Comparison of ENCODE assay signal across 23 cellular contexts in the genomic region with DNA sequence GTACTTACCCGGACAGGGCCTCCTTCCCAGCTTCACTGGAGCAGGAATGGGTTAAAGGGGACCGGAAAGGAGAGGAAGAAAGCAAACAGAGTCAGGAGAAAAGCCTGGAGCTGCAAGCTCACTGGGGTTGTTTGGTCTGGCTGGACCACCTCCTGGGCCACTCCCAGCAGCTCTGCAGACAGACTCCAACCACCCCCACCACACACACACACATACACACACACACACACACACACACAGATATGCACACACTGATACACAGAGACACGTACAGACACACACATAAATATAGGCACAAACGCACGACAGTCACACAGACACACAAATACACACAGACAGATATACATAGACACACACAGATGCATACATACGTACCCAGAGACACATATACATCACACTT. TPM values are rescaled to one million over a fixed set of nuclear protein-coding genes. Genes with fewer than 3 reads are reported as not detected.
DNase-seq lines count a peak whose midpoint lies in the region; ATAC-seq and TF ChIP-seq lines count a peak whose summit lies in the region.
"Had no signal": no experiment of that assay in that cellular context is flagged by ENCODE, and none has a peak within 500 bp of the region (broad histone marks: within the 10 kb centered on the region; RNA-seq: fewer than 3 reads in every experiment).

No MANE protein-coding gene starts in this region.

- H3K27ac ChIP-seq in lower lobe of right lung (no peak overlapping the region), thoracic aorta (peak overlapping the region; percentile 94 to 99)
- H3K27ac ChIP-seq: 22Rv1, brain microvascular endothelial cell, epithelial cell of prostate, PC-9, right lobe of liver, upper lobe of left lung had no signal

- H3K36me3 ChIP-seq in lower lobe of right lung, result no peaks in the 10 kb centered on the region
- no peaks in the 10 kb centered on the region for H3K36me3 ChIP-seq in thoracic aorta
- H3K36me3 ChIP-seq: brain microvascular endothelial cell, right lobe of liver, upper lobe of left lung had no signal

- H3K4me1 ChIP-seq in lower lobe of right lung (peaks cover 17% of the 10 kb centered on the region), thoracic aorta (ENCODE audit: control insufficient read depth in 1 of 2, low read depth in 2 of 2) (peaks cover 75 to 96% of the 10 kb centered on the region in 2 donors)

- H3K9me3 ChIP-seq in lower lobe of right lung (no peaks in the 10 kb centered on the region), thoracic aorta (no peaks in the 10 kb centered on the region)
- H3K9me3 ChIP-seq: Caco-2, mucosa of descending colon, right lobe of liver, upper lobe of left lung had no signal

- no peaks in the 10 kb centered on the region for H3K27me3 ChIP-seq in lower lobe of right lung (ENCODE audit: low read depth)
- no peaks in the 10 kb centered on the region for H3K27me3 ChIP-seq in thoracic aorta (replicated peaks; ENCODE audit: insufficient read depth)
- H3K27me3 ChIP-seq: brain microvascular endothelial cell, right lobe of liver, upper lobe of left lung had no signal

- no peak for TF ChIP-seq CTCF in lower lobe of right lung (IDR thresholded peaks at IDR 0.05)
- TF ChIP-seq CTCF in thoracic aorta (IDR thresholded peaks at IDR 0.05), result no peak

- ATAC-seq in lower lobe of right lung (no peak), thoracic aorta (ENCODE audit: insufficient number of reproducible peaks, low FRiP score, low read depth) (no peak), GM21423 (IDR thresholded peaks at IDR 0.05; ENCODE audit: unreplicated experiment) (no peak)
- ATAC-seq: left colon, mucosa of descending colon, right lobe of liver had no signal

- peak; percentile 30 for DNase-seq in NCI-H345 (lab: John Stamatoyannopoulos, UW)
- DNase-seq in NCI-H345 treated with DMSO at 0.1 percent for 48 hours (lab: John Stamatoyannopoulos, UW; ENCODE audit: unreplicated experiment), result no peak
- peak; percentile 18 for DNase-seq in brain pericyte (ENCODE audit: low read depth, low spot score)
- peak; percentile 14 for DNase-seq in lower lobe of right lung
- no peak for DNase-seq in thoracic aorta (ENCODE audit: low spot score)
- no peak for DNase-seq in SW 1271 (lab: John Stamatoyannopoulos, UW)
- DNase-seq in NCI-H446 (lab: John Stamatoyannopoulos, UW), result no peak
- DNase-seq: activated CD4-positive, alpha-beta memory T cell treated with anti-CD3 and anti-CD28 coated beads for 36 hours; brain microvascular endothelial cell; dermis blood vessel endothelial cell; foreskin fibroblast; GOT3; left colon; PC-9; stimulated activated naive CD4-positive, alpha-beta T cell; upper lobe of left lung had no signal

- H3K4me3 ChIP-seq in lower lobe of right lung, result no peak overlapping the region
- H3K4me3 ChIP-seq in thoracic aorta, result peak overlapping the region; percentile 27
- H3K4me3 ChIP-seq: mucosa of descending colon, PC-9, right lobe of liver, upper lobe of left lung had no signal

- intact Hi-C loops in lower lobe of right lung (cut with DNase I), result no loop called here

RNA-seq across cellular contexts. Expression of a gene that starts 34.9 kb away (rescaled TPM):
- total RNA-seq in lower lobe of right lung (90.6 TPM), thoracic aorta (100 to 1,000 TPM; 191 to 226 TPM)

RNA-seq across cellular contexts. Expression of a gene that starts 55.5 kb away (rescaled TPM):
- total RNA-seq in lower lobe of right lung (0.92 TPM), thoracic aorta (1 to 10 TPM in 1 of 2 donors, under 1 TPM in 1; 0.81 to 2.8 TPM)
- total RNA-seq: Caco-2, HT1080, PC-9 had no signal

Comparison
In these comparisons a context has a peak if more than half of its experiments do, and no peak if none do; other contexts are left out.
1. DNase-seq: peak in NCI-H345 (single experiment), brain pericyte (single experiment) and lower lobe of right lung (single experiment); none in NCI-H345 treated with DMSO at 0.1 percent for 48 hours (single experiment), thoracic aorta (single experiment), SW 1271 (0 of 2) and NCI-H446 (0 of 2).